Comparison of ENCODE assay signal across 14 cellular contexts in the genomic region with DNA sequence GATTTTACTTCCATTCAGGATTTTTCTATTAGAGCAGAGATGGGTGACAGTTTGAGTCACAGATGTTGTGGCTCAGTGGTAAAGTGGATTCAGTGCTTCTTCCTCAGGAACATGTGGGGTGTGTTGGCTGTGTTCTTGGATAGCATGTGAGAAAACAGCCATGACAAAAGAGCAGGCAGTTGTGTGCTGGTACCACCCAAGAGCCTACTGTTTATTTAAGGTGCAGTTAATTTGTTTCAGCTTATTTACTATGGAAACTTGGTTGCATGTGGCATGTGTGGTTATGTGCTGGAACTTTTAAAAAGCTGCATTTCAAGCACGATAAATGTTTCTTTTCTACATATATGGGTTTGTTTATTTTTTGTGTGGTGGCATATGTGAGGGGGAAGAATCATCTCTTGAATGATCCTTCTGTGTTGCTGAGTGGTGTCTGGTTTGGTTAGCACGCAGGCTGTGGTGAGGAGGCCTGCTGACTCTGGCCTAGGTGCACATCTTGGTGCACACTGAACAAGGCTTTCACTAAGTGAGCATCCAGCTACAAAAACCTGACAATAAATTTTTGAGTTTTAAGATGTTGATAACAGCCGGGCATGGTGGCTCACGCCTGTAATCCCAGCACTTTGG.
DNase-seq lines count a peak whose midpoint lies in the region; ATAC-seq, FAIRE-seq and TF ChIP-seq lines count a peak whose summit lies in the region.
"Had no signal": no experiment of that assay in that cellular context is flagged by ENCODE, and none has a peak within 500 bp of the region (broad histone marks: within the 10 kb centered on the region; RNA-seq: fewer than 3 reads in every experiment).

No MANE protein-coding gene starts in this region.

- intact Hi-C loops in left ventricle myocardium inferior (cut with micrococcal nuclease), result loop anchor here (10.0 kb wide), 2 partner anchors 111 to 181 kb away; no protein-coding TSS in a partner anchor
- intact Hi-C loops in left ventricle myocardium superior (cut with micrococcal nuclease), result loop anchor here (10.0 kb wide), 1 partner anchor 131 kb away; no protein-coding TSS in a partner anchor

- no peaks in the 10 kb centered on the region for H3K79me2 ChIP-seq in keratinocyte (ENCODE audit: control insufficient read depth, insufficient read depth, low read length)

- DNase-seq in left ventricle myocardium inferior, result no peak
- no peak for DNase-seq in left ventricle myocardium superior
- no peak for DNase-seq in RWPE2 (ENCODE audit: low spot score)
- no peak for DNase-seq in keratinocyte (ENCODE audit: low read depth, low spot score)
- DNase-seq in UCSD-AML1 (lab: John Stamatoyannopoulos, UW; ENCODE audit: unreplicated experiment), result no peak
- no peak for DNase-seq in effector memory CD8-positive, alpha-beta T cell
- DNase-seq in NCI-H1930 (lab: John Stamatoyannopoulos, UW), result no peak
- DNase-seq: DMS 273 treated with DMSO at 0.1 percent for 48 hours had no signal

- H2AFZ ChIP-seq in keratinocyte (ENCODE audit: control insufficient read depth, low read length), result no peak overlapping the region

- FAIRE-seq in keratinocyte (lab: Jason Lieb, UNC), result no peak

- H3K27me3 Mint-ChIP-seq in effector memory CD8-positive, alpha-beta T cell, result peaks cover 9 to 20% of the 10 kb centered on the region in 2 donors

- no peak overlapping the region for H3K4me2 ChIP-seq in keratinocyte (ENCODE audit: control insufficient read depth, extremely low read depth, insufficient read depth, low read depth, low read length)

- H3K27ac Mint-ChIP-seq in effector memory CD8-positive, alpha-beta T cell, result no peak overlapping the region
- H3K27ac Mint-ChIP-seq: activated T-helper 1 cell treated with anti-CD3 and anti-CD28 coated beads, Interleukin-12 subunit alpha, Interleukin-12 subunit beta, Interleukin-2, Interleukin-4 antibody, amounts not matched to agents 30 ng/mL and 10 ng/mL and 1 ng/mL, durations not matched to agents 14 hours and 24 hours and 36 hours; nephron progenitor cell had no signal

- H3K9me1 ChIP-seq in keratinocyte (ENCODE audit: control insufficient read depth, extremely low read depth, insufficient read depth, low read length), result no peaks in the 10 kb centered on the region

- no peaks in the 10 kb centered on the region for H3K9me3 ChIP-seq in left ventricle myocardium inferior (replicated peaks)
- H3K9me3 ChIP-seq in RWPE2 (ENCODE audit: severe bottlenecking), result no peaks in the 10 kb centered on the region
- no peaks in the 10 kb centered on the region for H3K9me3 ChIP-seq in keratinocyte (ENCODE audit: control insufficient read depth, low read depth, low read length)
- H3K9me3 ChIP-seq: adrenal gland, thoracic aorta had no signal

- H3K4me1 Mint-ChIP-seq in effector memory CD8-positive, alpha-beta T cell (ENCODE audit: low read depth in 2 of 2), result peaks cover 0 to 6% of the 10 kb centered on the region in 2 donors

- dilution Hi-C loops in keratinocyte (cut with MboI; ENCODE audit: extremely low pct_ligation_motif_present, low sequenced_read_pairs), result no loop called here

- H3K27ac ChIP-seq in left ventricle myocardium inferior (replicated peaks) (peak overlapping the region; percentile 83), RWPE2 (ENCODE audit: poor library complexity, severe bottlenecking) (peak overlapping the region; percentile 66), keratinocyte (ENCODE audit: control insufficient read depth, insufficient read depth, low read length) (peak overlapping the region; percentile 37)
- H3K27ac ChIP-seq: epithelial cell of prostate, thoracic aorta had no signal

- H3K9me3 Mint-ChIP-seq in effector memory CD8-positive, alpha-beta T cell, result no peaks in the 10 kb centered on the region
- H3K9me3 Mint-ChIP-seq: activated T-helper 1 cell treated with anti-CD3 and anti-CD28 coated beads, Interleukin-12 subunit alpha, Interleukin-12 subunit beta, Interleukin-2, Interleukin-4 antibody, amounts not matched to agents 30 ng/mL and 10 ng/mL and 1 ng/mL, durations not matched to agents 14 hours and 24 hours and 36 hours; nephron progenitor cell had no signal

- H3K4me1 ChIP-seq in left ventricle myocardium inferior (peaks cover 99% of the 10 kb centered on the region), RWPE2 (ENCODE audit: insufficient read depth, poor library complexity, severe bottlenecking) (peaks cover 26% of the 10 kb centered on the region), keratinocyte (ENCODE audit: control insufficient read depth, extremely low read depth, insufficient read depth, low read length) (peaks cover 16% of the 10 kb centered on the region)

- H4K20me1 ChIP-seq in keratinocyte (ENCODE audit: control insufficient read depth, extremely low read depth, insufficient read depth, low read length), result no peaks in the 10 kb centered on the region

- H3K4me3 ChIP-seq in left ventricle myocardium inferior, result no peak overlapping the region
- H3K4me3 ChIP-seq in RWPE2 (ENCODE audit: severe bottlenecking), result no peak overlapping the region
- no peak overlapping the region for H3K4me3 ChIP-seq in keratinocyte (ENCODE audit: control insufficient read depth in 2 of 3, extremely low read depth in 1 of 3, insufficient read depth in 2 of 3, low read depth in 1 of 3, low read length in 3 of 3)
- H3K4me3 ChIP-seq: adrenal gland, thoracic aorta had no signal

- H3K36me3 Mint-ChIP-seq in effector memory CD8-positive, alpha-beta T cell (ENCODE audit: insufficient read depth), result peaks cover 10% of the 10 kb centered on the region

- ATAC-seq in left ventricle myocardium superior, result no peak
- no peak for ATAC-seq in RWPE2 (ENCODE audit: low read depth)
- no peak for ATAC-seq in effector memory CD8-positive, alpha-beta T cell (replicated peaks)
- ATAC-seq in GM21737 (IDR thresholded peaks at IDR 0.05; ENCODE audit: unreplicated experiment), result no peak

- TF ChIP-seq CTCF in left ventricle myocardium inferior (IDR thresholded peaks at IDR 0.05; ENCODE audit: borderline replicate concordance) (no peak), RWPE2 (IDR thresholded peaks at IDR 0.05; ENCODE audit: poor library complexity, severe bottlenecking) (no peak), keratinocyte (optimal IDR thresholded peaks at IDR 0.05 in 1 of 3, IDR thresholded peaks at IDR 0.05 in 1 of 3, conservative IDR thresholded peaks at IDR 0.05 in 1 of 3; ENCODE audit: extremely low read depth in 1 of 3, insufficient read depth in 2 of 3, low read length in 3 of 3) (no peak)

- no peaks in the 10 kb centered on the region for H3K27me3 ChIP-seq in left ventricle myocardium inferior (ENCODE audit: low read depth)
- H3K27me3 ChIP-seq in RWPE2 (ENCODE audit: insufficient read depth, poor library complexity, severe bottlenecking), result no peaks in the 10 kb centered on the region
- no peaks in the 10 kb centered on the region for H3K27me3 ChIP-seq in keratinocyte (ENCODE audit: control insufficient read depth, extremely low read depth, insufficient read depth, low read length)
- H3K27me3 ChIP-seq: adrenal gland had no signal

- peak overlapping the region; percentile 6 for H3K9ac ChIP-seq in keratinocyte (ENCODE audit: control insufficient read depth, extremely low read depth, insufficient read depth, low read length)

- H3K4me3 Mint-ChIP-seq in effector memory CD8-positive, alpha-beta T cell, result no peak overlapping the region
- H3K4me3 Mint-ChIP-seq: activated T-helper 1 cell treated with anti-CD3 and anti-CD28 coated beads, Interleukin-12 subunit alpha, Interleukin-12 subunit beta, Interleukin-2, Interleukin-4 antibody, amounts not matched to agents 30 ng/mL and 10 ng/mL and 1 ng/mL, durations not matched to agents 14 hours and 24 hours and 36 hours; nephron progenitor cell had no signal

- H3K36me3 ChIP-seq in left ventricle myocardium inferior, result peaks cover 28% of the 10 kb centered on the region
- H3K36me3 ChIP-seq in RWPE2 (ENCODE audit: low read depth), result peaks cover 9% of the 10 kb centered on the region; the same call in 1 of the 2 replicates
- H3K36me3 ChIP-seq in keratinocyte (ENCODE audit: control insufficient read depth in 2 of 2, extremely low read depth in 1 of 2, insufficient read depth in 2 of 2, low read length in 2 of 2), result peaks cover 0 to 5% of the 10 kb centered on the region in 2 experiments
- H3K36me3 ChIP-seq: thoracic aorta had no signal
